ENCODE assay signal across 18 cellular contexts in the genomic region with DNA sequence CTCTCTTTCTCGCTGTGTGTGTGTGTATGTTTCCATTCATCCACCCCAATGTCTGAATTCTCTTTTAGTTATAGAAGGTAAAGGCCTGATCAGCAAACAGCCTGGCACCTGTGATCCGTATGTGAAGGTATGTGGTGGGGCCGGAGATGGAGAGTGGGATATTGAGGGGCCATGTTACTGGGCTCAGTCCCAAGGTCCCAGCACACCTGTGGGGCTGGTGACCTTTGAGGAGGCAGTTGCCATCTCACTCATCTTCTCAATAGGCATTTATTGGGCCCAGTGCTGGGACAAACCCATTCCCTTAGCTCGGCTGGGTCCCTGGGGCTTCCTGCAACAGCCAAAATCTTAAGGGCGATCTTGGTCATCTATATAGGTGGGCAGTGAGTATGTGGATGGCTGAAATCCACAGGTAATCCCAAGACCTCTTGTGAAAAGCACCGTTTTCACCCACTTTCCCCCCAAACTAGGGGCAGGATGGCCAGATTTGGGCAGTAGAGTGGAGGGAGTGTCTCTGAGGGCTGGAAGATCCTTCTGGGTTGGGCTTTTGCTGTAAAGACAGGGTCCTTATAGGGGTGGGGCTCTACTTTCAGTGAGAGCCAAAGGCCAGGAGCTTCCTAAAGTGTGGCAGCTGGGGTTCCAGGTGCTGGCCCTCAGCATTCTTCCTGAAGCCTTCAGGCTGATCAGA. TPM values are rescaled to one million over a fixed set of nuclear protein-coding genes. Genes with fewer than 3 reads are reported as not detected.
DNase-seq lines count a peak whose midpoint lies in the region; ATAC-seq, FAIRE-seq and TF ChIP-seq lines count a peak whose summit lies in the region.
"Had no signal": no experiment of that assay in that cellular context is flagged by ENCODE, and none has a peak within 500 bp of the region (broad histone marks: within the 10 kb centered on the region; RNA-seq: fewer than 3 reads in every experiment).

No MANE protein-coding gene starts in this region.

- H3K9me2 ChIP-seq in Karpas-422 (replicated peaks; ENCODE audit: insufficient read depth, low read length), result no peaks in the 10 kb centered on the region

- no peaks in the 10 kb centered on the region for H4K20me1 ChIP-seq in Karpas-422 (ENCODE audit: insufficient read depth, low read depth, low read length)

- peak; percentile 35 for DNase-seq in Karpas-422
- DNase-seq in coronary artery (ENCODE audit: low spot score), result no peak
- DNase-seq in mesenteric fat pad (ENCODE audit: low spot score), result peak; percentile 60
- no peak for DNase-seq in GM12892 (ENCODE audit: insufficient read length)
- no peak for DNase-seq in NCI-H526 (lab: John Stamatoyannopoulos, UW)
- DNase-seq: activated naive CD8-positive, alpha-beta T cell treated with anti-CD3 and anti-CD28 coated beads for 36 hours; CD4-positive, alpha-beta T cell; effector memory CD4-positive, alpha-beta T cell; NCI-H1092 treated with DMSO at 0.1 percent for 48 hours; NCI-H2081 treated with DMSO at 0.1 percent for 48 hours; NCI-H510A; PC-9; retina; SIG-M5 had no signal

- H3K9me3 ChIP-seq in Karpas-422 (ENCODE audit: low read length) (no peaks in the 10 kb centered on the region), stomach smooth muscle (ENCODE audit: control insufficient read depth in 2 of 2, low read length in 2 of 2) (no peaks in the 10 kb centered on the region)

- H3K4me2 ChIP-seq in Karpas-422 (ENCODE audit: low read depth, low read length, poor library complexity, severe bottlenecking), result no peak overlapping the region
- H3K4me2 ChIP-seq: GM23338, PC-9 had no signal

- H3K4me3 ChIP-seq in Karpas-422 (ENCODE audit: low read length) (no peak overlapping the region), coronary artery (no peak overlapping the region), stomach smooth muscle (ENCODE audit: low read length in 2 of 2) (peak overlapping the region in 1 of 2 donors; percentile 15)
- H3K4me3 ChIP-seq: GM23338, PC-9 had no signal

- H3K4me1 ChIP-seq in Karpas-422 (ENCODE audit: low read length) (no peaks in the 10 kb centered on the region), stomach smooth muscle (ENCODE audit: control insufficient read depth, insufficient read depth, low read length) (peaks cover 61% of the 10 kb centered on the region)

- H3K36me3 ChIP-seq in Karpas-422 (ENCODE audit: insufficient read depth, low read length) (no peaks in the 10 kb centered on the region), stomach smooth muscle (ENCODE audit: control insufficient read depth in 2 of 2, insufficient read depth in 2 of 2, low read length in 2 of 2) (peaks cover 2 to 3% of the 10 kb centered on the region in 2 donors)

- no peaks in the 10 kb centered on the region for H3K27me3 ChIP-seq in Karpas-422 (ENCODE audit: low read length)
- H3K27me3 ChIP-seq in stomach smooth muscle (ENCODE audit: control insufficient read depth in 1 of 2, insufficient read depth in 2 of 2, low read length in 2 of 2), result no peaks in the 10 kb centered on the region

- H2AFZ ChIP-seq in Karpas-422 (ENCODE audit: low read length), result no peak overlapping the region
- H2AFZ ChIP-seq: GM23338, PC-9 had no signal

- no peak for FAIRE-seq in GM12892 (lab: Jason Lieb, UNC)

- no peak for ATAC-seq in HG03565 (IDR thresholded peaks at IDR 0.05; ENCODE audit: unreplicated experiment)
- no peak for ATAC-seq in HG03460 (IDR thresholded peaks at IDR 0.05; ENCODE audit: unreplicated experiment)
- ATAC-seq: GM23338 had no signal

- no peaks in the 10 kb centered on the region for H3K79me2 ChIP-seq in Karpas-422 (ENCODE audit: low read length)

- no peak overlapping the region for H3K27ac ChIP-seq in Karpas-422 (ENCODE audit: low read length)
- peak overlapping the region; percentile 84 to 93 for H3K27ac ChIP-seq in coronary artery
- peak overlapping the region; percentile 92 for H3K27ac ChIP-seq in stomach smooth muscle (ENCODE audit: low read length)
- H3K27ac ChIP-seq: PC-9 had no signal

- H3K9ac ChIP-seq in Karpas-422 (ENCODE audit: low read length) (no peak overlapping the region), stomach smooth muscle (ENCODE audit: low read length in 2 of 2) (no peak overlapping the region)

- TF ChIP-seq POLR2A in GM12892 (IDR thresholded peaks at IDR 0.05; ENCODE audit: low read depth, low read length), result no peak

- TF ChIP-seq CTCF in coronary artery (IDR thresholded peaks at IDR 0.05), result no peak

RNA-seq across cellular contexts. Expression of a gene that starts 19.6 kb away (rescaled TPM):
- 1.3 and 5.0 TPM in 2 replicates for total RNA-seq in Karpas-422 (2014; rRNA removed; shearing (Covaris generic); ENCODE audit: low replicate concordance)
- total RNA-seq in mesenteric fat pad, result 116 TPM
- 25.6 TPM for polyA plus RNA-seq in GM12892 (2012; ENCODE audit: missing spikeins)

Comparison
In these comparisons a context has a peak if more than half of its experiments do, and no peak if none do; other contexts are left out.
1. DNase-seq: peak in Karpas-422 (single experiment) and mesenteric fat pad (single experiment); none in coronary artery (single experiment), GM12892 (single experiment) and NCI-H526 (0 of 2).
2. RNA of a gene that starts 19.6 kb away (total RNA-seq): 116 TPM in mesenteric fat pad (single experiment); 1.3 to 5.0 TPM in Karpas-422; every median in the first group is over 10 times any median in the second.